ENCODE assay signal across 8 cellular contexts in genomic region chr19:48858984-48859710, GRCh38. TPM values are rescaled to one million over a fixed set of nuclear protein-coding genes. Genes with fewer than 3 reads are reported as not detected.
DNase-seq lines count a peak whose midpoint lies in the region; ATAC-seq lines count a peak whose summit lies in the region.

No MANE protein-coding gene starts in this region.

- H3K36me3 ChIP-seq in H7 (replicated peaks; ENCODE audit: control insufficient read depth, insufficient read depth, low read length) = no peaks in the 10 kb centered on the region

- H3K4me3 ChIP-seq in H7 (ENCODE audit: insufficient read depth, low read depth, low read length) = peak overlapping the region; percentile 49

- H3K27me3 ChIP-seq in H7 (ENCODE audit: control insufficient read depth, insufficient read depth, low read length) = no peaks in the 10 kb centered on the region

- no peak for ATAC-seq in HG03025 (IDR thresholded peaks at IDR 0.05; ENCODE audit: low FRiP score, unreplicated experiment)

- DNase-seq in H7 (peak; percentile 89), NCI-H2029 treated with DMSO at 0.1 percent for 48 hours (lab: John Stamatoyannopoulos, UW) (no peak), NCI-H1417 treated with DMSO at 0.1 percent for 48 hours (lab: John Stamatoyannopoulos, UW) (no peak), NCI-H774 (lab: John Stamatoyannopoulos, UW) (no peak)
- peak; percentile 68 for DNase-seq in activated CD4-positive, CD25-positive, alpha-beta regulatory T cell treated with anti-CD3 and anti-CD28 coated beads, Interleukin-2, amount 50 U/mL, for 16 hours (ENCODE audit: low read depth, low spot score)
- peak; percentile 69 for DNase-seq in effector CD8-positive, alpha-beta T cell (lab: John Stamatoyannopoulos, UW)
- DNase-seq in stimulated activated CD4-positive, alpha-beta T cell treated with anti-CD3 and anti-CD28 coated beads, TNF-alpha, amount 100 ng/mL, for 1 hour (ENCODE audit: low read depth in 3 of 3, low spot score in 1 of 3) = peak in 2 of 3 donors; percentile 52 to 68

RNA-seq across cellular contexts. Expression of gene PLEKHA4, which starts 9.3 kb away (rescaled TPM):
- 20.6 and 25.6 TPM in 2 replicates for total RNA-seq in H7 (2014; rRNA removed; shearing (Covaris generic))

RNA-seq across cellular contexts. Expression of gene PPP1R15A, which starts 13.1 kb away (rescaled TPM):
- 20.3 and 21.6 TPM in 2 replicates for total RNA-seq in H7 (2014; rRNA removed; shearing (Covaris generic))

RNA-seq across cellular contexts. Expression of gene HSD17B14, which starts 22.9 kb away (rescaled TPM):
- 9.9 and 18.0 TPM in 2 replicates for total RNA-seq in H7 (2014; rRNA removed; shearing (Covaris generic))

RNA-seq across cellular contexts. Expression of gene TULP2, which starts 39.4 kb away (rescaled TPM):
- total RNA-seq in H7 (2014; rRNA removed; shearing (Covaris generic)) = 0.52 and 1.1 TPM in 2 replicates

RNA-seq across cellular contexts. Expression of gene NUCB1, which starts 41.0 kb away (rescaled TPM):
- 173 and 203 TPM in 2 replicates for total RNA-seq in H7 (2014; rRNA removed; shearing (Covaris generic))

Comparison
In these comparisons a context has a peak if more than half of its experiments do, and no peak if none do; other contexts are left out.
1. DNase-seq: peak in H7 (single experiment), activated CD4-positive, CD25-positive, alpha-beta regulatory T cell treated with anti-CD3 and anti-CD28 coated beads, Interleukin-2, amount 50 U/mL, for 16 hours (single experiment), effector CD8-positive, alpha-beta T cell (single experiment) and stimulated activated CD4-positive, alpha-beta T cell treated with anti-CD3 and anti-CD28 coated beads, TNF-alpha, amount 100 ng/mL, for 1 hour (2 of 3); none in NCI-H2029 treated with DMSO at 0.1 percent for 48 hours (single experiment), NCI-H1417 treated with DMSO at 0.1 percent for 48 hours (single experiment) and NCI-H774 (single experiment).